Comparison of ENCODE assay signal across 8 cellular contexts in genomic region chr16:3022208-3022696, GRCh38. TPM values are rescaled to one million over a fixed set of nuclear protein-coding genes. Genes with fewer than 3 reads are reported as not detected.
DNase-seq lines count a peak whose midpoint lies in the region; ATAC-seq and TF ChIP-seq lines count a peak whose summit lies in the region.

No MANE protein-coding gene starts in this region.

- H3K36me3 Mint-ChIP-seq in GM23338 (ENCODE audit: low read depth): peaks cover 40% of the 10 kb centered on the region
- H3K36me3 Mint-ChIP-seq in activated naive CD4-positive, alpha-beta T cell treated with anti-CD3 and anti-CD28 coated beads for 36 hours (ENCODE audit: low read depth): peaks cover 11% of the 10 kb centered on the region

- peaks cover under 1% of the 10 kb centered on the region; the same call in 2 of the 3 replicates for H3K9me3 Mint-ChIP-seq in GM23338
- no peaks in the 10 kb centered on the region for H3K9me3 Mint-ChIP-seq in activated naive CD4-positive, alpha-beta T cell treated with anti-CD3 and anti-CD28 coated beads for 36 hours

- intact Hi-C loops in activated naive CD4-positive, alpha-beta T cell treated with anti-CD3 and anti-CD28 coated beads for 36 hours (cut with micrococcal nuclease): loop anchor here (2.0 to 5.0 kb wide), 6 partner anchors 35 to 975 kb away; partner anchors contain the start of genes CLUAP1, NTHL1, PKMYT1 and SRRM2

- no peaks in the 10 kb centered on the region for H3K36me3 ChIP-seq in GM23338 (ENCODE audit: insufficient read depth)
- H3K36me3 ChIP-seq in SJSA1: peaks cover 61% of the 10 kb centered on the region
- peaks cover 24% of the 10 kb centered on the region for H3K36me3 ChIP-seq in osteoblast (ENCODE audit: insufficient read depth, low read length)

- CTCF ChIA-PET in activated naive CD4-positive, alpha-beta T cell treated with anti-CD3 and anti-CD28 coated beads for 36 hours (lab: Charles Lee): interaction anchor here (0.7 to 17.7 kb wide), 6 partner anchors 9 to 107 kb away, joined by 3 to 310 read pairs (median 5); partner anchors contain the start of gene CLDN9

- no peaks in the 10 kb centered on the region for H3K9me2 ChIP-seq in GM23338 (ENCODE audit: insufficient read depth)

- ATAC-seq in GM23338 (peak; percentile 1), foreskin keratinocyte (peak; percentile 43), HG03039 (IDR thresholded peaks at IDR 0.05; ENCODE audit: unreplicated experiment) (no peak)

- peak overlapping the region; percentile 96 for H3K4me3 Mint-ChIP-seq in GM23338
- H3K4me3 Mint-ChIP-seq in activated naive CD4-positive, alpha-beta T cell treated with anti-CD3 and anti-CD28 coated beads for 36 hours: peak overlapping the region; percentile 95

- TF ChIP-seq CTCF in GM23338 (conservative IDR thresholded peaks at IDR 0.05; ENCODE audit: low read depth in 2 of 2) (no peak), foreskin keratinocyte (conservative IDR thresholded peaks at IDR 0.05) (no peak), osteoblast (IDR thresholded peaks at IDR 0.05; ENCODE audit: extremely low read depth, low read depth, low read length) (no peak)

- H3K4me1 ChIP-seq in GM23338 (ENCODE audit: insufficient read depth): peaks cover 32% of the 10 kb centered on the region
- peaks cover 27% of the 10 kb centered on the region for H3K4me1 ChIP-seq in SJSA1 (replicated peaks)
- H3K4me1 ChIP-seq in foreskin keratinocyte: peaks cover 2% of the 10 kb centered on the region
- peaks cover 20% of the 10 kb centered on the region for H3K4me1 ChIP-seq in osteoblast (ENCODE audit: insufficient read depth, low read length)

- H3F3A ChIP-seq in GM23338 (replicated peaks; ENCODE audit: low read depth): peaks cover 54% of the 10 kb centered on the region

- H4K20me1 ChIP-seq in GM23338 (replicated peaks; ENCODE audit: insufficient read depth) (peaks cover 21% of the 10 kb centered on the region), osteoblast (ENCODE audit: insufficient read depth, low read length) (peaks cover 32% of the 10 kb centered on the region)

- peak overlapping the region; percentile 98 for H3K27ac Mint-ChIP-seq in GM23338
- peak overlapping the region; percentile 98 for H3K27ac Mint-ChIP-seq in activated naive CD4-positive, alpha-beta T cell treated with anti-CD3 and anti-CD28 coated beads for 36 hours

- H3K27me3 ChIP-seq in GM23338 (ENCODE audit: insufficient read depth): no peaks in the 10 kb centered on the region; the same call in 1 of the 2 replicates
- H3K27me3 ChIP-seq in SJSA1 (replicated peaks): no peaks in the 10 kb centered on the region
- H3K27me3 ChIP-seq in foreskin keratinocyte: no peaks in the 10 kb centered on the region
- peaks cover 5% of the 10 kb centered on the region for H3K27me3 ChIP-seq in osteoblast (ENCODE audit: insufficient read depth, low read length)

- H3K4me2 ChIP-seq in GM23338 (peak overlapping the region; percentile 97), osteoblast (ENCODE audit: insufficient read depth, low read length) (peak overlapping the region; percentile 96)

- H3K4me3 ChIP-seq in GM23338: peak overlapping the region; percentile 85
- H3K4me3 ChIP-seq in SJSA1: peak overlapping the region; percentile 96
- H3K4me3 ChIP-seq in osteoblast (ENCODE audit: insufficient read depth, low read length): peak overlapping the region; percentile 94

- peaks cover 24% of the 10 kb centered on the region for H3K79me2 ChIP-seq in GM23338 (replicated peaks; ENCODE audit: insufficient read depth)
- H3K79me2 ChIP-seq in osteoblast (ENCODE audit: insufficient read depth, low read length): no peaks in the 10 kb centered on the region

- H3K9me3 ChIP-seq in SJSA1 (replicated peaks) (peaks cover 6% of the 10 kb centered on the region; the same call in 1 of the 2 replicates), osteoblast (ENCODE audit: low read depth, low read length) (no peaks in the 10 kb centered on the region)

- peaks cover 48% of the 10 kb centered on the region for H3K27me3 Mint-ChIP-seq in GM23338 (ENCODE audit: insufficient read depth, low read depth, poor library complexity)
- peaks cover 5% of the 10 kb centered on the region for H3K27me3 Mint-ChIP-seq in activated naive CD4-positive, alpha-beta T cell treated with anti-CD3 and anti-CD28 coated beads for 36 hours (ENCODE audit: low read depth)

- no peak overlapping the region for H2AFZ ChIP-seq in GM23338
- H2AFZ ChIP-seq in osteoblast (ENCODE audit: low read length): no peak overlapping the region

- peaks cover 27% of the 10 kb centered on the region for H3K4me1 Mint-ChIP-seq in GM23338
- H3K4me1 Mint-ChIP-seq in activated naive CD4-positive, alpha-beta T cell treated with anti-CD3 and anti-CD28 coated beads for 36 hours (ENCODE audit: low read depth): peaks cover 51% of the 10 kb centered on the region

- H3K27ac ChIP-seq in GM23338 (ENCODE audit: low read depth): peak overlapping the region; percentile 99
- peak overlapping the region; percentile 99 for H3K27ac ChIP-seq in SJSA1
- H3K27ac ChIP-seq in foreskin keratinocyte: peak overlapping the region; percentile 98
- peak overlapping the region; percentile 98 for H3K27ac ChIP-seq in osteoblast (ENCODE audit: low read depth, low read length)

- DNase-seq in GM23338 (ENCODE audit: low spot score): peak; percentile 91
- DNase-seq in SJSA1 (ENCODE audit: low read depth in 1 of 2, low spot score in 2 of 2): peak; percentile 97
- peak; percentile 95 for DNase-seq in activated naive CD4-positive, alpha-beta T cell treated with anti-CD3 and anti-CD28 coated beads for 36 hours
- peak; percentile 81 to 91 for DNase-seq in foreskin keratinocyte
- DNase-seq in osteoblast (ENCODE audit: insufficient read length, low spot score, missing footprints): peak; percentile 98
- peak; percentile 46 for DNase-seq in superior temporal gyrus (ENCODE audit: extremely low spot score)
- DNase-seq in NCI-H2029 treated with DMSO at 0.1 percent for 48 hours (lab: John Stamatoyannopoulos, UW): no peak

TF ChIP-seq in GM23338, 12 proteins besides CTCF, POLR2A, EP300 and RAD21:
- TF ChIP-seq CREB1 (CRISPR knock-in tag; IDR thresholded peaks at IDR 0.05; ENCODE audit: low read depth) (no peak), POLR2AphosphoS5 (IDR thresholded peaks at IDR 0.05; ENCODE audit: low read depth) (no peak; the same call in 1 of the 2 replicates)
TF ChIP-seq in GM23338: peak in this region for 0.

RNA-seq across cellular contexts. Expression of gene HCFC1R1, which starts 1.5 kb away (rescaled TPM):
- total RNA-seq in GM23338 (2014; rRNA removed; shearing (Covaris generic)): 17.5 and 30.2 TPM in 2 replicates
- polyA plus RNA-seq in GM23338 (2016; fragmentation: Nextera tagmentation; extraction: Ambion mirVana) (192 and 211 TPM in 2 replicates), foreskin keratinocyte (163 and 169 TPM in 2 replicates)
- 16.2 and 30.6 TPM in 2 replicates for total RNA-seq in SJSA1 (2014; rRNA removed; shearing (Covaris generic))
- 10 to 100 TPM; 22.6 to 26.8 TPM for total RNA-seq in activated naive CD4-positive, alpha-beta T cell treated with anti-CD3 and anti-CD28 coated beads for 36 hours
- total RNA-seq in foreskin keratinocyte (105 and 110 TPM in 2 replicates), osteoblast (20.3 and 21.2 TPM in 2 replicates)

RNA-seq across cellular contexts. Expression of gene THOC6, which starts 1.6 kb away (rescaled TPM):
- 71.4 and 86.6 TPM in 2 replicates for total RNA-seq in GM23338 (2014; rRNA removed; shearing (Covaris generic))
- 90.6 and 96.1 TPM in 2 replicates for polyA plus RNA-seq in GM23338 (2016; fragmentation: Nextera tagmentation; extraction: Ambion mirVana)
- 27.4 and 28.2 TPM in 2 replicates for total RNA-seq in SJSA1 (2014; rRNA removed; shearing (Covaris generic))
- total RNA-seq in activated naive CD4-positive, alpha-beta T cell treated with anti-CD3 and anti-CD28 coated beads for 36 hours: 10 to 100 TPM; 40.6 to 41.0 TPM
- total RNA-seq in foreskin keratinocyte: 30.2 and 39.4 TPM in 2 replicates
- polyA plus RNA-seq in foreskin keratinocyte: 39.2 and 48.9 TPM in 2 replicates
- 21.8 and 23.5 TPM in 2 replicates for total RNA-seq in osteoblast

RNA-seq across cellular contexts. Expression of gene TNFRSF12A, which starts 2.1 kb away (rescaled TPM):
- total RNA-seq in GM23338 (2014; rRNA removed; shearing (Covaris generic)): 78.0 and 100.0 TPM in 2 replicates
- polyA plus RNA-seq in GM23338 (2016; fragmentation: Nextera tagmentation; extraction: Ambion mirVana) (152 and 155 TPM in 2 replicates), foreskin keratinocyte (645 and 656 TPM in 2 replicates)
- 545 and 625 TPM in 2 replicates for total RNA-seq in SJSA1 (2014; rRNA removed; shearing (Covaris generic))
- total RNA-seq in activated naive CD4-positive, alpha-beta T cell treated with anti-CD3 and anti-CD28 coated beads for 36 hours: under 1 TPM; 0.88 to 0.96 TPM
- total RNA-seq in foreskin keratinocyte (435 and 449 TPM in 2 replicates), osteoblast (143 and 159 TPM in 2 replicates)

RNA-seq across cellular contexts. Expression of gene CLDN6, which starts 4.3 kb away (rescaled TPM):
- 961 and 1,028 TPM in 2 replicates for total RNA-seq in GM23338 (2014; rRNA removed; shearing (Covaris generic))
- polyA plus RNA-seq in GM23338 (2016; fragmentation: Nextera tagmentation; extraction: Ambion mirVana) (537 and 551 TPM in 2 replicates), foreskin keratinocyte (0.16 and 0.28 TPM in 2 replicates)
- total RNA-seq in SJSA1 (2014; rRNA removed; shearing (Covaris generic)): not detected in 2 replicates
- total RNA-seq in activated naive CD4-positive, alpha-beta T cell treated with anti-CD3 and anti-CD28 coated beads for 36 hours: not detected
- total RNA-seq in foreskin keratinocyte (0.11 and 0.14 TPM in 2 replicates), osteoblast (under 0.01 TPM in 1 of 2 replicates, not detected in the other)

RNA-seq across cellular contexts. Expression of gene CLDN9, which starts 9.5 kb away (rescaled TPM):
- 1.0 and 3.0 TPM in 2 replicates for total RNA-seq in GM23338 (2014; rRNA removed; shearing (Covaris generic))
- polyA plus RNA-seq in GM23338 (2016; fragmentation: Nextera tagmentation; extraction: Ambion mirVana) (1.3 and 1.8 TPM in 2 replicates), foreskin keratinocyte (0.06 TPM in 1 of 2 replicates, not detected in the other)
- not detected in 2 replicates for total RNA-seq in SJSA1 (2014; rRNA removed; shearing (Covaris generic))
- total RNA-seq in activated naive CD4-positive, alpha-beta T cell treated with anti-CD3 and anti-CD28 coated beads for 36 hours: not detected
- total RNA-seq in foreskin keratinocyte (not detected in 2 replicates), osteoblast (not detected in 2 replicates)

Comparison
In these comparisons a context has a peak if more than half of its experiments do, and no peak if none do; other contexts are left out.
1. RNA of gene TNFRSF12A, which starts 2.1 kb away (total RNA-seq): 545 to 625 TPM in SJSA1, 435 to 449 TPM in foreskin keratinocyte, 143 to 159 TPM in osteoblast and 78.0 to 100.0 TPM in GM23338; 0.88 to 0.96 TPM in activated naive CD4-positive, alpha-beta T cell treated with anti-CD3 and anti-CD28 coated beads for 36 hours; every median in the first group is over 10 times any median in the second.
2. Peak in every context shown above with its lines, with median percentiles within 50 percentile points of each other: H3K27ac ChIP-seq and H3K4me3 ChIP-seq.